In genomic region chr6:31794866-31795615, GRCh38 we compare ENCODE assay signal across 8 cellular contexts. TPM values are rescaled to one million over a fixed set of nuclear protein-coding genes. Genes with fewer than 3 reads are reported as not detected.
DNase-seq lines count a peak whose midpoint lies in the region; ATAC-seq and TF ChIP-seq lines count a peak whose summit lies in the region.

No MANE protein-coding gene starts in this region.

- H3K27ac Mint-ChIP-seq in H9 = peak overlapping the region; percentile 97 to 98 (median 98)
- H3K27ac Mint-ChIP-seq in endothelial cell (ENCODE audit: unreplicated experiment) = peak overlapping the region; percentile 97
- peak overlapping the region; percentile 97 to 99 (median 98) for H3K27ac Mint-ChIP-seq in naive B cell

- peak overlapping the region; percentile 98 for H3K4me3 Mint-ChIP-seq in H9
- peak overlapping the region; percentile 98 for H3K4me3 Mint-ChIP-seq in endothelial cell (ENCODE audit: unreplicated experiment)
- H3K4me3 Mint-ChIP-seq in naive B cell = peak overlapping the region; percentile 93 to 99 (median 96)

- peaks cover 3% of the 10 kb centered on the region for H3K23me2 ChIP-seq in H9 (ENCODE audit: insufficient read length, low read depth, low read length, poor library complexity, severe bottlenecking)

- H3K4me2 ChIP-seq in H9 (ENCODE audit: insufficient read depth, insufficient read length, low read length) = peak overlapping the region; percentile 77

- no peak overlapping the region for H2BK12ac ChIP-seq in H9 (ENCODE audit: insufficient read length, low read depth, low read length)

- H4K8ac ChIP-seq in H9 (replicated peaks; ENCODE audit: insufficient read length, low read depth, low read length) = no peak overlapping the region

- H2AFZ ChIP-seq in H9 (ENCODE audit: low read length) = no peak overlapping the region

- no peak overlapping the region for H3K4ac ChIP-seq in H9 (ENCODE audit: low read depth, low read length)

- DNase-seq in GM04504 (ENCODE audit: low read depth) (peak; percentile 13), H9 (no peak), RWPE2 (ENCODE audit: low spot score) (no peak), endothelial cell (ENCODE audit: low spot score) (no peak), naive B cell (no peak), NCI-H510A treated with DMSO at 0.1 percent for 48 hours (lab: John Stamatoyannopoulos, UW) (no peak), NCI-H345 (lab: John Stamatoyannopoulos, UW) (no peak)

- TF ChIP-seq CTCF in H9 (conservative IDR thresholded peaks at IDR 0.05) = no peak
- no peak for TF ChIP-seq CTCF in RWPE2 (IDR thresholded peaks at IDR 0.05; ENCODE audit: poor library complexity, severe bottlenecking)
- no peak for TF ChIP-seq CTCF in endothelial cell (IDR thresholded peaks at IDR 0.05; ENCODE audit: unreplicated experiment)

- no peak overlapping the region for H4K91ac ChIP-seq in H9 (ENCODE audit: insufficient read length, low read depth, low read length)

- peak overlapping the region; percentile 72; the same call in 1 of the 2 replicates for H3K14ac ChIP-seq in H9 (ENCODE audit: insufficient read depth, low read length)

- H3K4me1 Mint-ChIP-seq in H9 (peaks cover 10% of the 10 kb centered on the region in 2 experiments), endothelial cell (ENCODE audit: unreplicated experiment) (peaks cover 19% of the 10 kb centered on the region), naive B cell (peaks cover 37 to 69% (median 68%) of the 10 kb centered on the region in 3 donors)

- no peak overlapping the region for H2BK120ac ChIP-seq in H9 (ENCODE audit: low read depth, low read length, poor library complexity, severe bottlenecking)

- H3K27ac ChIP-seq in H9 (ENCODE audit: insufficient read length, low read depth, low read length) (no peak overlapping the region), RWPE2 (ENCODE audit: poor library complexity, severe bottlenecking) (peak overlapping the region; percentile 86)

- H3K9ac ChIP-seq in H9 (ENCODE audit: extremely low read depth, insufficient read length, low read length) = peak overlapping the region; percentile 72

- ATAC-seq in RWPE2 (ENCODE audit: low read depth) (peak; percentile 29), naive B cell (ENCODE audit: low read depth in 2 of 2) (peak; percentile 11 to 18), HG03108 (IDR thresholded peaks at IDR 0.05; ENCODE audit: unreplicated experiment) (no peak)

- H3K36me3 ChIP-seq in RWPE2 (ENCODE audit: low read depth) = peaks cover 37% of the 10 kb centered on the region

- no peaks in the 10 kb centered on the region for H3K9me3 ChIP-seq in H9 (ENCODE audit: control insufficient read depth, low read depth, low read length)
- no peaks in the 10 kb centered on the region for H3K9me3 ChIP-seq in RWPE2 (ENCODE audit: severe bottlenecking)

- no peak overlapping the region for H2BK5ac ChIP-seq in H9 (ENCODE audit: insufficient read length, low read length)

- H3K18ac ChIP-seq in H9 (ENCODE audit: insufficient read length, low read depth, low read length) = peak overlapping the region; percentile 68

- H2BK20ac ChIP-seq in H9 (ENCODE audit: low read depth, low read length, poor library complexity, severe bottlenecking) = no peak overlapping the region

- H3K4me1 ChIP-seq in H9 (ENCODE audit: insufficient read depth, low read length) (no peaks in the 10 kb centered on the region), RWPE2 (ENCODE audit: insufficient read depth, poor library complexity, severe bottlenecking) (peaks cover 7% of the 10 kb centered on the region)

- H4K5ac ChIP-seq in H9 (ENCODE audit: insufficient read length, low read depth, low read length) = no peak overlapping the region

- no peak overlapping the region for H3K23ac ChIP-seq in H9 (ENCODE audit: insufficient read length, low read depth, low read length)

- H2AK5ac ChIP-seq in H9 (ENCODE audit: insufficient read length, low read length) = no peak overlapping the region

- H3K27me3 ChIP-seq in H9 (ENCODE audit: insufficient read depth, low read length) = no peaks in the 10 kb centered on the region
- H3K27me3 ChIP-seq in RWPE2 (ENCODE audit: insufficient read depth, poor library complexity, severe bottlenecking) = no peaks in the 10 kb centered on the region

- H2BK15ac ChIP-seq in H9 (ENCODE audit: low read depth, low read length) = no peak overlapping the region

- no peak overlapping the region for H3T11ph ChIP-seq in H9 (ENCODE audit: low read length)

- H3K27me3 Mint-ChIP-seq in H9 (ENCODE audit: low read depth) (no peaks in the 10 kb centered on the region), endothelial cell (ENCODE audit: unreplicated experiment) (peaks cover 8% of the 10 kb centered on the region), naive B cell (no peaks in the 10 kb centered on the region)

- no CpG with 5 or more reads among the region's 44 CpGs for WGBS in H9 (ENCODE audit: extremely low coverage, insufficient read length, low lambda C conversion rate)

- no peaks in the 10 kb centered on the region for H3K79me1 ChIP-seq in H9 (ENCODE audit: insufficient read depth, low read depth, low read length, poor library complexity, severe bottlenecking)

- peaks cover 2% of the 10 kb centered on the region; the same call in 1 of the 2 replicates for H3K79me2 ChIP-seq in H9 (ENCODE audit: insufficient read depth, low read length)

- peak overlapping the region; percentile 88 for H3K4me3 ChIP-seq in RWPE2 (ENCODE audit: severe bottlenecking)

- no peaks in the 10 kb centered on the region for H4K20me1 ChIP-seq in H9 (ENCODE audit: control insufficient read depth, insufficient read depth, insufficient read length)

- no peak overlapping the region for H3K56ac ChIP-seq in H9 (ENCODE audit: insufficient read length, low read depth, low read length)

- H3K36me3 Mint-ChIP-seq in H9 (ENCODE audit: insufficient read depth in 1 of 3, low read depth in 3 of 3) (peaks cover 14 to 57% (median 46%) of the 10 kb centered on the region in 3 experiments), endothelial cell (ENCODE audit: low read depth, unreplicated experiment) (peaks cover 12% of the 10 kb centered on the region), naive B cell (peaks cover 9 to 15% of the 10 kb centered on the region in 2 donors)

- H3K9me3 Mint-ChIP-seq in H9 = no peaks in the 10 kb centered on the region
- H3K9me3 Mint-ChIP-seq in endothelial cell (ENCODE audit: unreplicated experiment) = no peaks in the 10 kb centered on the region
- H3K9me3 Mint-ChIP-seq in naive B cell = no peaks in the 10 kb centered on the region

RNA-seq across cellular contexts. Expression of gene VARS1, which starts 0.5 kb away (rescaled TPM):
- 148 and 154 TPM in 2 replicates for total RNA-seq in H9 (2021)
- total RNA-seq in endothelial cell (ENCODE audit: unreplicated experiment) = 53.0 TPM
- 10 to 100 TPM; 42.2 to 70.6 (median 50.3) TPM for polyA plus RNA-seq in naive B cell (ENCODE audit: low read depth in 6 of 6)

RNA-seq across cellular contexts. Expression of gene LSM2, which starts 11.7 kb away (rescaled TPM):
- total RNA-seq in H9 (2021) = 114 and 123 TPM in 2 replicates
- 57.1 TPM for total RNA-seq in endothelial cell (ENCODE audit: unreplicated experiment)
- polyA plus RNA-seq in naive B cell (ENCODE audit: low read depth in 6 of 6) = 100 to 1,000 TPM in 1 of 6 donors, 10 to 100 TPM in 5; 75.4 to 107 (median 92.4) TPM

RNA-seq across cellular contexts. Expression of gene VWA7, which starts 17.9 kb away (rescaled TPM):
- 2.5 TPM in 2 replicates for total RNA-seq in H9 (2021)
- total RNA-seq in endothelial cell (ENCODE audit: unreplicated experiment) = 0.74 TPM
- under 1 TPM in 2 of 6 donors, not detected in 4; 0.13 to 0.29 TPM for polyA plus RNA-seq in naive B cell (ENCODE audit: low read depth in 6 of 6)

RNA-seq across cellular contexts. Expression of gene HSPA1L, which starts 20.0 kb away (rescaled TPM):
- total RNA-seq in H9 (2021) (1.6 and 2.5 TPM in 2 replicates), endothelial cell (ENCODE audit: unreplicated experiment) (0.82 TPM)
- 1 to 10 TPM in 1 of 6 donors, under 1 TPM in 4, not detected in 1; 0.45 to 1.4 (median 0.71) TPM for polyA plus RNA-seq in naive B cell (ENCODE audit: low read depth in 6 of 6)

RNA-seq across cellular contexts. Expression of gene HSPA1A, which starts 20.3 kb away (rescaled TPM):
- total RNA-seq in H9 (2021) = 51.2 and 51.7 TPM in 2 replicates
- total RNA-seq in endothelial cell (ENCODE audit: unreplicated experiment) = 27.2 TPM
- polyA plus RNA-seq in naive B cell (ENCODE audit: low read depth in 6 of 6) = 10 to 100 TPM in 2 of 6 donors, 1 to 10 TPM in 3, under 1 TPM in 1; 0.23 to 12.1 (median 7.9) TPM
